Comparison of ENCODE assay signal across 12 cellular contexts in genomic region chr2:227608469-227609338, GRCh38. TPM values are rescaled to one million over a fixed set of nuclear protein-coding genes. Genes with fewer than 3 reads are reported as not detected.
DNase-seq lines count a peak whose midpoint lies in the region; ATAC-seq and TF ChIP-seq lines count a peak whose summit lies in the region.
"Had no signal": no experiment of that assay in that cellular context is flagged by ENCODE, and none has a peak within 500 bp of the region (broad histone marks: within the 10 kb centered on the region; RNA-seq: fewer than 3 reads in every experiment).

No MANE protein-coding gene starts in this region.

- no peaks in the 10 kb centered on the region for H4K20me1 ChIP-seq in PC-9 (ENCODE audit: insufficient read depth)

- H3K9me2 ChIP-seq in PC-9 (ENCODE audit: insufficient read depth): no peaks in the 10 kb centered on the region

- H3K79me2 ChIP-seq in PC-9 (ENCODE audit: low read depth): no peaks in the 10 kb centered on the region

- H3K4me3 ChIP-seq in effector memory CD4-positive, alpha-beta T cell (ENCODE audit: insufficient read depth, low read depth, low read length, poor library complexity, severe bottlenecking): no peak overlapping the region
- no peak overlapping the region for H3K4me3 ChIP-seq in PC-9
- H3K4me3 ChIP-seq: adrenal gland had no signal

- no peaks in the 10 kb centered on the region for H3K27me3 ChIP-seq in effector memory CD4-positive, alpha-beta T cell (replicated peaks; ENCODE audit: control insufficient read depth, insufficient read depth, low read length, poor library complexity, severe bottlenecking)
- H3K27me3 ChIP-seq in PC-9 (ENCODE audit: insufficient read depth, low read depth): no peaks in the 10 kb centered on the region
- H3K27me3 ChIP-seq: adrenal gland had no signal

- intact Hi-C loops in CD14-positive monocyte (cut with micrococcal nuclease): no loop called here
- intact Hi-C loops in PC-9 (cut with micrococcal nuclease; ENCODE audit: unreplicated experiment): no loop called here

- DNase-seq in CD14-positive monocyte (ENCODE audit: low spot score) (peak; percentile 58), Kasumi-1 (lab: John Stamatoyannopoulos, UW) (peak; percentile 39 to 57), C1 segment of cervical spinal cord (lab: John Stamatoyannopoulos, UW) (no peak), PC-9 (no peak)
- no peak for DNase-seq in central memory CD8-positive, alpha-beta T cell (ENCODE audit: low spot score in 2 of 2)
- no peak for DNase-seq in natural killer cell treated with Interleukin-12 subunit alpha and Interleukin-12 subunit beta and Interleukin-15 and Interleukin-18, amount 100 ng/mL, for 72 hours (ENCODE audit: low spot score)
- DNase-seq in effector memory CD4-positive, alpha-beta T cell: no peak
- DNase-seq: foreskin melanocyte had no signal

- no peak overlapping the region for H3K4me2 ChIP-seq in PC-9

- H3K9me3 ChIP-seq in effector memory CD4-positive, alpha-beta T cell (ENCODE audit: control insufficient read depth, low read length): no peaks in the 10 kb centered on the region
- no peaks in the 10 kb centered on the region for H3K9me3 ChIP-seq in PC-9 (ENCODE audit: insufficient read depth, low read depth)
- H3K9me3 ChIP-seq: adrenal gland had no signal

- H2AFZ ChIP-seq in PC-9: no peak overlapping the region

- peak; percentile 71 for ATAC-seq in GM19351 (IDR thresholded peaks at IDR 0.05; ENCODE audit: unreplicated experiment)
- peak; percentile 62 for ATAC-seq in central memory CD8-positive, alpha-beta T cell (replicated peaks; ENCODE audit: extremely low read depth, poor library complexity, severe bottlenecking)
- no peak for ATAC-seq in natural killer cell treated with Interleukin-12 subunit alpha and Interleukin-12 subunit beta and Interleukin-15 and Interleukin-18, amount 100 ng/mL, for 72 hours

- H3K36me3 Mint-ChIP-seq in CD14-positive monocyte: no peaks in the 10 kb centered on the region
- peaks cover 2% of the 10 kb centered on the region for H3K36me3 Mint-ChIP-seq in central memory CD8-positive, alpha-beta T cell (ENCODE audit: insufficient read depth)
- no peaks in the 10 kb centered on the region for H3K36me3 Mint-ChIP-seq in natural killer cell treated with Interleukin-12 subunit alpha and Interleukin-12 subunit beta and Interleukin-15 and Interleukin-18, amount 100 ng/mL, for 72 hours

- no peak overlapping the region for H3K27ac ChIP-seq in effector memory CD4-positive, alpha-beta T cell (ENCODE audit: insufficient read depth, low read length, poor library complexity, severe bottlenecking)
- H3K27ac ChIP-seq in PC-9: no peak overlapping the region
- H3K27ac ChIP-seq: adrenal gland had no signal

- 0 out of 2 replicates have a peak, but pooled peaks cover 10% of the 10 kb centered on the region for H3F3A ChIP-seq in PC-9 (ENCODE audit: insufficient read depth, low read depth)

- TF ChIP-seq CTCF in CD14-positive monocyte (IDR thresholded peaks at IDR 0.05) (no peak), PC-9 (conservative IDR thresholded peaks at IDR 0.05) (no peak)

- CTCF ChIA-PET in PC-9 (lab: Charles Lee): interaction anchor here (0.6 kb wide), 1 partner anchor 122 kb away, joined by 3 read pairs; no protein-coding TSS in a partner anchor

- H3K4me3 Mint-ChIP-seq in CD14-positive monocyte: peak overlapping the region in 1 of 2 donors; percentile 64
- no peak overlapping the region for H3K4me3 Mint-ChIP-seq in central memory CD8-positive, alpha-beta T cell
- no peak overlapping the region for H3K4me3 Mint-ChIP-seq in natural killer cell treated with Interleukin-12 subunit alpha and Interleukin-12 subunit beta and Interleukin-15 and Interleukin-18, amount 100 ng/mL, for 72 hours

- H3K9me3 Mint-ChIP-seq in CD14-positive monocyte: peaks cover 0 to 2% (median 0%) of the 10 kb centered on the region in 7 donors
- H3K9me3 Mint-ChIP-seq in central memory CD8-positive, alpha-beta T cell: no peaks in the 10 kb centered on the region
- H3K9me3 Mint-ChIP-seq in natural killer cell treated with Interleukin-12 subunit alpha and Interleukin-12 subunit beta and Interleukin-15 and Interleukin-18, amount 100 ng/mL, for 72 hours: no peaks in the 10 kb centered on the region

- H3K4me1 ChIP-seq in effector memory CD4-positive, alpha-beta T cell (ENCODE audit: control insufficient read depth, insufficient read depth, low read length, poor library complexity, severe bottlenecking): no peaks in the 10 kb centered on the region
- peaks cover 18% of the 10 kb centered on the region for H3K4me1 ChIP-seq in PC-9 (replicated peaks; ENCODE audit: insufficient read depth)
- H3K4me1 ChIP-seq: adrenal gland had no signal

- no TSS peak for BruUV-seq in PC-9 (replicated peaks; lab: Mats Ljungman, UMichigan)

- H3K4me1 Mint-ChIP-seq in CD14-positive monocyte: peaks cover 20% of the 10 kb centered on the region
- H3K4me1 Mint-ChIP-seq in central memory CD8-positive, alpha-beta T cell: peaks cover 19% of the 10 kb centered on the region
- H3K4me1 Mint-ChIP-seq in natural killer cell treated with Interleukin-12 subunit alpha and Interleukin-12 subunit beta and Interleukin-15 and Interleukin-18, amount 100 ng/mL, for 72 hours (ENCODE audit: low read depth in 2 of 2): peaks cover 0 to 3% of the 10 kb centered on the region in 2 donors

- POLR2A ChIA-PET in PC-9 (lab: Charles Lee; ENCODE audit: unreplicated experiment): interaction anchor here (0.6 kb wide), 1 partner anchor 453 kb away, joined by 3 read pairs; no protein-coding TSS in a partner anchor

- H3K27me3 Mint-ChIP-seq in CD14-positive monocyte (ENCODE audit: low read depth in 3 of 3): peaks cover 28 to 46% (median 45%) of the 10 kb centered on the region in 3 donors
- peaks cover 61% of the 10 kb centered on the region for H3K27me3 Mint-ChIP-seq in central memory CD8-positive, alpha-beta T cell
- peaks cover 19 to 31% of the 10 kb centered on the region in 2 donors for H3K27me3 Mint-ChIP-seq in natural killer cell treated with Interleukin-12 subunit alpha and Interleukin-12 subunit beta and Interleukin-15 and Interleukin-18, amount 100 ng/mL, for 72 hours

- no peaks in the 10 kb centered on the region for H3K36me3 ChIP-seq in effector memory CD4-positive, alpha-beta T cell (ENCODE audit: control insufficient read depth, insufficient read depth, low read length)
- no peaks in the 10 kb centered on the region for H3K36me3 ChIP-seq in PC-9 (ENCODE audit: low read depth)
- H3K36me3 ChIP-seq: adrenal gland had no signal

- H3K27ac Mint-ChIP-seq in CD14-positive monocyte: peak overlapping the region in 3 of 7 donors; percentile 33 to 80 (median 53)
- peak overlapping the region; percentile 46 for H3K27ac Mint-ChIP-seq in central memory CD8-positive, alpha-beta T cell (ENCODE audit: low read depth)
- no peak overlapping the region for H3K27ac Mint-ChIP-seq in natural killer cell treated with Interleukin-12 subunit alpha and Interleukin-12 subunit beta and Interleukin-15 and Interleukin-18, amount 100 ng/mL, for 72 hours

RNA-seq across cellular contexts. Expression of gene SCYGR3, which starts 5.9 kb away (rescaled TPM):
- polyA plus RNA-seq in CD14-positive monocyte: not detected
- total RNA-seq in natural killer cell treated with Interleukin-12 subunit alpha and Interleukin-12 subunit beta and Interleukin-15 and Interleukin-18, amount 100 ng/mL, for 72 hours: not detected
- total RNA-seq in PC-9 (2021): not detected in 2 replicates
- total RNA-seq: adrenal gland, RPMI7951 had no signal
- polyA plus RNA-seq: adrenal gland, neural cell had no signal

RNA-seq across cellular contexts. Expression of gene SCYGR4, which starts 8.6 kb away (rescaled TPM):
- polyA plus RNA-seq in CD14-positive monocyte: not detected
- total RNA-seq in natural killer cell treated with Interleukin-12 subunit alpha and Interleukin-12 subunit beta and Interleukin-15 and Interleukin-18, amount 100 ng/mL, for 72 hours: not detected
- not detected in 2 replicates for total RNA-seq in PC-9 (2021)
- total RNA-seq: adrenal gland, RPMI7951 had no signal
- polyA plus RNA-seq: adrenal gland, neural cell had no signal

RNA-seq across cellular contexts. Expression of gene SCYGR2, which starts 10.0 kb away (rescaled TPM):
- polyA plus RNA-seq in CD14-positive monocyte: not detected
- total RNA-seq in natural killer cell treated with Interleukin-12 subunit alpha and Interleukin-12 subunit beta and Interleukin-15 and Interleukin-18, amount 100 ng/mL, for 72 hours: not detected
- total RNA-seq in PC-9 (2021): not detected in 2 replicates
- total RNA-seq: adrenal gland, RPMI7951 had no signal
- polyA plus RNA-seq: adrenal gland, neural cell had no signal

RNA-seq across cellular contexts. Expression of gene SCYGR5, which starts 57.9 kb away (rescaled TPM):
- not detected for polyA plus RNA-seq in CD14-positive monocyte
- total RNA-seq in natural killer cell treated with Interleukin-12 subunit alpha and Interleukin-12 subunit beta and Interleukin-15 and Interleukin-18, amount 100 ng/mL, for 72 hours: not detected
- not detected in 2 replicates for total RNA-seq in PC-9 (2021)
- total RNA-seq: adrenal gland, RPMI7951 had no signal
- polyA plus RNA-seq: adrenal gland, neural cell had no signal

Comparison
In these comparisons a context has a peak if more than half of its experiments do, and no peak if none do; other contexts are left out.
1. DNase-seq: peak in CD14-positive monocyte (single experiment) and Kasumi-1 (2 of 2); none in central memory CD8-positive, alpha-beta T cell (0 of 2), natural killer cell treated with Interleukin-12 subunit alpha and Interleukin-12 subunit beta and Interleukin-15 and Interleukin-18, amount 100 ng/mL, for 72 hours (single experiment), effector memory CD4-positive, alpha-beta T cell (0 of 3), C1 segment of cervical spinal cord (0 of 14) and PC-9 (0 of 2).
2. ATAC-seq: peak in GM19351 (single experiment) and central memory CD8-positive, alpha-beta T cell (single experiment); none in natural killer cell treated with Interleukin-12 subunit alpha and Interleukin-12 subunit beta and Interleukin-15 and Interleukin-18, amount 100 ng/mL, for 72 hours (0 of 2).